13 cellular contexts compared by ENCODE assay signal in genomic region chr11:125036933-125037332, GRCh38. TPM values are rescaled to one million over a fixed set of nuclear protein-coding genes. Genes with fewer than 3 reads are reported as not detected.
DNase-seq lines count a peak whose midpoint lies in the region; ATAC-seq, FAIRE-seq and TF ChIP-seq lines count a peak whose summit lies in the region.
"Had no signal": no experiment of that assay in that cellular context is flagged by ENCODE, and none has a peak within 500 bp of the region (broad histone marks: within the 10 kb centered on the region; RNA-seq: fewer than 3 reads in every experiment).

No MANE protein-coding gene starts in this region.

- no peaks in the 10 kb centered on the region for H3K27me3 Mint-ChIP-seq in MCF 10A (ENCODE audit: insufficient read depth, unreplicated experiment)
- H3K27me3 Mint-ChIP-seq: CD4-positive, alpha-beta T cell; T-helper 17 cell had no signal

- intact Hi-C loops in MCF 10A (cut with micrococcal nuclease) (no loop called here), breast epithelium (cut with DNase I; ENCODE audit: low total_unique reads) (no loop called here), kidney (cut with DNase I) (no loop called here)

- no peak overlapping the region for H3K9ac ChIP-seq in kidney (ENCODE audit: low read length in 2 of 2)

- ATAC-seq in SK-N-SH treated with all-trans-retinoic acid at 6 μM for 48 hours (peak; percentile 91), GM21576 (IDR thresholded peaks at IDR 0.05; ENCODE audit: unreplicated experiment) (no peak)
- ATAC-seq: T-helper 17 cell had no signal

- H3K9me3 Mint-ChIP-seq in MCF 10A (ENCODE audit: unreplicated experiment), result peaks cover 17% of the 10 kb centered on the region

- H3K4me1 ChIP-seq in breast epithelium, result no peaks in the 10 kb centered on the region
- H3K4me1 ChIP-seq in kidney (ENCODE audit: control insufficient read depth in 1 of 2, insufficient read depth in 1 of 2, low read depth in 1 of 2, low read length in 2 of 2), result no peaks in the 10 kb centered on the region
- H3K4me1 ChIP-seq: spleen had no signal

- peaks cover 7 to 11% of the 10 kb centered on the region in 2 donors for H3K9me3 ChIP-seq in breast epithelium
- H3K9me3 ChIP-seq in kidney (ENCODE audit: control insufficient read depth in 1 of 2, low read length in 2 of 2), result peaks cover 0 to 7% of the 10 kb centered on the region in 2 donors

- no peaks in the 10 kb centered on the region for H3K4me1 Mint-ChIP-seq in MCF 10A (ENCODE audit: insufficient read depth, unreplicated experiment)
- H3K4me1 Mint-ChIP-seq: T-helper 17 cell had no signal

- no peak for TF ChIP-seq CTCF in MCF 10A (IDR thresholded peaks at IDR 0.05; ENCODE audit: unreplicated experiment)
- no peak for TF ChIP-seq CTCF in breast epithelium (IDR thresholded peaks at IDR 0.05)
- TF ChIP-seq CTCF in fibroblast of pulmonary artery (IDR thresholded peaks at IDR 0.05; ENCODE audit: low read length, missing control alignments), result no peak
- no peak for TF ChIP-seq CTCF in kidney (IDR thresholded peaks at IDR 0.05; ENCODE audit: borderline replicate concordance, extremely low read depth, insufficient read depth)

- CTCF ChIA-PET in MCF 10A (lab: Yijun Ruan, JAX), result no interaction called here

- H3K36me3 Mint-ChIP-seq in MCF 10A (ENCODE audit: insufficient read depth, unreplicated experiment), result no peaks in the 10 kb centered on the region

- POLR2A ChIA-PET in MCF 10A (lab: Yijun Ruan, JAX), result no interaction called here

- DNase-seq in MCF 10A (ENCODE audit: unreplicated experiment), result peak; percentile 31
- no peak for DNase-seq in breast epithelium (ENCODE audit: low spot score in 2 of 2)
- peak; percentile 79 for DNase-seq in fibroblast of pulmonary artery (ENCODE audit: low read depth)
- no peak for DNase-seq in kidney
- no peak for DNase-seq in effector CD8-positive, alpha-beta T cell (lab: John Stamatoyannopoulos, UW)
- no peak for DNase-seq in NCI-H510A (lab: John Stamatoyannopoulos, UW)
- DNase-seq: CD4-positive, alpha-beta T cell; NCI-H524 treated with DMSO at 0.1 percent for 48 hours; spleen; T-helper 17 cell had no signal

- BruUV-seq in MCF 10A (replicated peaks; lab: Mats Ljungman, UMichigan), result no TSS peak

- FAIRE-seq in kidney (lab: Jason Lieb, UNC), result no peak

- H3K4me3 ChIP-seq in breast epithelium, result no peak overlapping the region
- H3K4me3 ChIP-seq in fibroblast of pulmonary artery (replicated peaks; ENCODE audit: low read depth, low read length), result no peak overlapping the region
- H3K4me3 ChIP-seq in kidney (ENCODE audit: low read length in 2 of 2), result no peak overlapping the region
- H3K4me3 ChIP-seq: hepatocyte, spleen had no signal

- H3K27ac ChIP-seq in breast epithelium (no peak overlapping the region), kidney (ENCODE audit: low read depth in 2 of 2, low read length in 2 of 2) (no peak overlapping the region)
- H3K27ac ChIP-seq: hepatocyte, spleen had no signal

- TF ChIP-seq POLR2A in breast epithelium (IDR thresholded peaks at IDR 0.05), result no peak

- no peaks in the 10 kb centered on the region for H3K27me3 ChIP-seq in breast epithelium
- H3K27me3 ChIP-seq: hepatocyte, spleen had no signal

- H3K4me3 Mint-ChIP-seq in MCF 10A (ENCODE audit: unreplicated experiment), result no peak overlapping the region
- H3K4me3 Mint-ChIP-seq: CD4-positive, alpha-beta T cell; T-helper 17 cell had no signal

- no peak overlapping the region for H3K27ac Mint-ChIP-seq in MCF 10A (ENCODE audit: low read depth, unreplicated experiment)
- H3K27ac Mint-ChIP-seq: CD4-positive, alpha-beta T cell; T-helper 17 cell had no signal

- H3K36me3 ChIP-seq in breast epithelium (no peaks in the 10 kb centered on the region), kidney (ENCODE audit: control insufficient read depth in 1 of 2, insufficient read depth in 2 of 2, low read length in 2 of 2) (no peaks in the 10 kb centered on the region)

TF ChIP-seq in SK-N-SH treated with all-trans-retinoic acid at 6 μM for 48 hours, 23 proteins besides CTCF, POLR2A, EP300 and RAD21:
- TF ChIP-seq ARNTL (CRISPR knock-in tag; IDR thresholded peaks at IDR 0.05; ENCODE audit: borderline replicate concordance, low read depth), result no peak
- TF ChIP-seq ZFP3 (CRISPR knock-in tag; IDR thresholded peaks at IDR 0.05), result no peak
- TF ChIP-seq PATZ1 (CRISPR knock-in tag; IDR thresholded peaks at IDR 0.05; ENCODE audit: borderline replicate concordance), result no peak
- no peak for TF ChIP-seq TOX (CRISPR knock-in tag; IDR thresholded peaks at IDR 0.05; ENCODE audit: borderline replicate concordance)
- no peak for TF ChIP-seq ZFP30 (CRISPR knock-in tag; IDR thresholded peaks at IDR 0.05)
- no peak for TF ChIP-seq PPARA (CRISPR knock-in tag; IDR thresholded peaks at IDR 0.05; ENCODE audit: borderline replicate concordance)

RNA-seq across cellular contexts. Expression of gene SLC37A2, which starts 26.2 kb away (rescaled TPM):
- total RNA-seq in MCF 10A (2022) (5.2 and 7.8 TPM in 2 replicates), breast epithelium (10 to 100 TPM in 2 of 3 donors, 1 to 10 TPM in 1; 3.9 to 38.9 (median 13.6) TPM), kidney (6.1 TPM)
- 0.82 TPM for polyA plus RNA-seq in kidney (ENCODE audit: insufficient read depth, low read depth, low replicate concordance)

Comparison
In these comparisons a context has a peak if more than half of its experiments do, and no peak if none do; other contexts are left out.
1. DNase-seq: peak in MCF 10A (single experiment) and fibroblast of pulmonary artery (single experiment); none in breast epithelium (0 of 2), kidney (single experiment), effector CD8-positive, alpha-beta T cell (single experiment) and NCI-H510A (single experiment).